ENCODE assay signal across 8 cellular contexts in the genomic region with DNA sequence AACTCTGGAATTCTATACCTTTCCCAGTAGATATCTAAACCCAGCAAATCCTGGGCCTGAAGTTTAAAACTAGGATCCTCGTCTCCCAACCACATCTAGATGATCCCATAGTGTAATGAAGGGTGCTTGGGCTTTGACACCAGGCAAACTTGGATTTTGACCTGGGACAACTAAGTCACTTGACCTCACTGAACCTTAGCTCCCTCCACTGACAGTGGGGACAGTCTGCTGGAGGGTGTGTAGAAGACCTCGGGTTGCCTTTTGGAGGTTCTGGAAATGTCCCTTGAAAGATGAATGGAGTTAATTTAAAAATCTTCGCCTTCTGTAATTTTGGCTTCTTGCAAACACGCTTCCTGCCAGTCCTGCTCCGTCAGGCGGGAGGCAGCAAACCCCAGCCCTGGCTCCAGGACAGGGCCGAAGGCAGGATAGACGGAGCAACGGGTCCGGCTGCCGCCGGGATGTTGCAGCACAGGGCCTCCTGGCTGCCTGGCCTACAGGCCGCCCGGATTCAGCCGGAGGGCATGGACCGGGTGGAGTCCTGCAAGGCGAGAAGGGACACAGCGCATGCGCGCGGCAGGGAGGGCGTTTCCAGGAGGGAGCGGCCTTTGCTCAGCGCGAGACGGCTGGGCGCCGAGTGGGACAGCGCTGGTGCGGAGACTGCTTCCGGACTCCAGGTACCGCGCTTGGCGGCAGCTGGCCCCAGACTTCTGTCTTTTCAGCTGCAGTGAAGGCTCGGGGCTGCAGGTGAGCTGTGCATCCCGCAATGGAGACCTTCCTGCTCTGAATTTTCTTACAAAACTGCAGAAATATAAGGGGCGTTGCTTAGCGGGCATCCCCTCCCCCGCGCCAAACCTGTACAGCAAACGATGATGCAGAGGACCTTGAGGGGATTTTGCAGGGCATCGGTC. TPM values are rescaled to one million over a fixed set of nuclear protein-coding genes. Genes with fewer than 3 reads are reported as not detected.
DNase-seq lines count a peak whose midpoint lies in the region; ATAC-seq and TF ChIP-seq lines count a peak whose summit lies in the region.

A gene with protein sequence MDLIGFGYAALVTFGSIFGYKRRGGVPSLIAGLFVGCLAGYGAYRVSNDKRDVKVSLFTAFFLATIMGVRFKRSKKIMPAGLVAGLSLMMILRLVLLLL (plus strand): TSS at position 612 of the 908 bp plus-strand sequence. CDS start 5,990 bp downstream, outside the sequence.

- no peak for TF ChIP-seq CTCF in coronary artery (IDR thresholded peaks at IDR 0.05)

- H3K9me3 Mint-ChIP-seq in activated CD4-positive, alpha-beta T cell treated with anti-CD3 and anti-CD28 coated beads, Interleukin-2, amount 10 ng/mL, durations not matched to agents 7 days and 5 days: no peaks in the 10 kb centered on the region

- H3K4me3 ChIP-seq in BLaER1 (peak within 1 kb of the TSS; percentile 73), coronary artery (peak within 1 kb of the TSS; percentile 82)

- H3K27me3 ChIP-seq in BLaER1: no peaks in the 10 kb centered on the region

- H3K27ac ChIP-seq in BLaER1 (peak within 1 kb of the TSS; percentile 13; the same call in 1 of the 2 replicates), coronary artery (peak within 1 kb of the TSS; percentile 39 to 75)

- H3K36me3 ChIP-seq in BLaER1: peaks cover 23% of the 10 kb centered on the region; the same call in 1 of the 2 replicates

- peak within 1 kb of the TSS; percentile 90 for H3K27ac Mint-ChIP-seq in activated CD4-positive, alpha-beta T cell treated with anti-CD3 and anti-CD28 coated beads, Interleukin-2, amount 10 ng/mL, durations not matched to agents 7 days and 5 days

- no peaks in the 10 kb centered on the region for H3K27me3 Mint-ChIP-seq in activated CD4-positive, alpha-beta T cell treated with anti-CD3 and anti-CD28 coated beads, Interleukin-2, amount 10 ng/mL, durations not matched to agents 7 days and 5 days

- no peaks in the 10 kb centered on the region for H3K9me3 ChIP-seq in BLaER1

- H3K4me1 Mint-ChIP-seq in activated CD4-positive, alpha-beta T cell treated with anti-CD3 and anti-CD28 coated beads, Interleukin-2, amount 10 ng/mL, durations not matched to agents 7 days and 5 days: peaks cover 46% of the 10 kb centered on the region

- DNase-seq in NCI-H526 treated with DMSO at 0.1 percent for 48 hours (lab: John Stamatoyannopoulos, UW) (peak; percentile 80), coronary artery (ENCODE audit: low spot score) (peak; percentile 95), left kidney (ENCODE audit: low read depth, low spot score) (peak; percentile 98)
- peak; percentile 94 for DNase-seq in activated CD4-positive, alpha-beta T cell treated with anti-CD3 and anti-CD28 coated beads, Interleukin-2, amount 10 ng/mL, durations not matched to agents 7 days and 5 days
- peak; percentile 92 for DNase-seq in stimulated activated CD4-positive, alpha-beta T cell treated with anti-CD3 and anti-CD28 coated beads, Interleukin-1b, Interleukin-23, amount 100 ng/mL, for 48 hours

- CTCF ChIA-PET in activated CD4-positive, alpha-beta T cell treated with anti-CD3 and anti-CD28 coated beads, Interleukin-2, amount 10 ng/mL, durations not matched to agents 7 days and 5 days (lab: Charles Lee): interaction anchor here (0.6 to 2.1 kb wide), 3 partner anchors 10 to 518 kb away, joined by 3 to 6 read pairs (median 5); no protein-coding TSS in a partner anchor

- ATAC-seq in GM19351 (IDR thresholded peaks at IDR 0.05; ENCODE audit: unreplicated experiment): peak; percentile 95
- peak; percentile 96 for ATAC-seq in HG03520 (IDR thresholded peaks at IDR 0.05; ENCODE audit: unreplicated experiment)

- peaks cover 13% of the 10 kb centered on the region for H4K20me1 ChIP-seq in BLaER1

- peak within 1 kb of the TSS; percentile 74 for H3K9ac ChIP-seq in BLaER1

- POLR2A ChIA-PET in activated CD4-positive, alpha-beta T cell treated with anti-CD3 and anti-CD28 coated beads, Interleukin-2, amount 10 ng/mL, durations not matched to agents 7 days and 5 days (lab: Charles Lee): interaction anchor here (0.6 to 0.7 kb wide), 2 partner anchors 184 to 449 kb away, joined by 3 read pairs; no protein-coding TSS in a partner anchor

- peak within 1 kb of the TSS; percentile 90 for H3K4me3 Mint-ChIP-seq in activated CD4-positive, alpha-beta T cell treated with anti-CD3 and anti-CD28 coated beads, Interleukin-2, amount 10 ng/mL, durations not matched to agents 7 days and 5 days

- H3K36me3 Mint-ChIP-seq in activated CD4-positive, alpha-beta T cell treated with anti-CD3 and anti-CD28 coated beads, Interleukin-2, amount 10 ng/mL, durations not matched to agents 7 days and 5 days (ENCODE audit: low read depth): peaks cover 7% of the 10 kb centered on the region

- peak within 1 kb of the TSS; percentile 93 for H3K4me2 ChIP-seq in BLaER1

- H3K4me1 ChIP-seq in BLaER1: peaks cover 59% of the 10 kb centered on the region

RNA-seq across cellular contexts. Expression of the gene that starts here (rescaled TPM):
- total RNA-seq in activated CD4-positive, alpha-beta T cell treated with anti-CD3 and anti-CD28 coated beads, Interleukin-2, amount 10 ng/mL, durations not matched to agents 7 days and 5 days: 10 to 100 TPM; 22.5 to 25.3 TPM

Comparison
In these comparisons a context has a peak if more than half of its experiments do, and no peak if none do; other contexts are left out.
1. Peak in every context shown above with its lines: DNase-seq, ATAC-seq, H3K4me3 ChIP-seq and H3K27ac ChIP-seq.